ENCODE assay signal across 10 cellular contexts in the genomic region with DNA sequence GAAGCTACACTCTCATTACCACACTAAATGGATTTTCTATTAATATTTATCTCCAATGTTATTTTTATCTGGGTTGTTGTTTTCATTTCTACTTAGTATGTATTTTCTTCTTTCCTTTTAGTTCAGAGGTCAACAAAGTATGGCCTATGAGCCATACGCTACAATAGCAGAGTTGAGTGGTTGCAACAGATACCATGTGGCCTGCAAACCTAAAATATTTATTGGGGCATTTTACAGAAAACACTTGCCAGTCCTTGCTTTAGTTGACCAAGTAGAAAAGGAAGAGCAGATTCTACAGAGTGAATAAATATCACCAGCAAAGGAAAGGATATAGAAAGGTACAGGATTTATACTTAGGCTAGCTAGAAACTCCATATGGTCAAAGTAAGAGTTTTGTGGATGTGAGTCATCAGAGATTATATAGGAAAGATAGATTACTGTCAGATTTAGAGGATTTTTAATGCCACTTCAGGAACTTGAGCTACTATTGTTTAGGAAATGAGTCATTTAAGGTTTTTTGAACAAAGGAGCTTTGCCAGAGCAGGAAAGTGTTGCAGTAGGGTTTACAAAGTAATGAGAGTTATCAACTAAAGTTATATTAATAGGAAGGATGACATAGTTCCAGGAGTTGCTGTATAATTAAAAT.
DNase-seq lines count a peak whose midpoint lies in the region; ATAC-seq and TF ChIP-seq lines count a peak whose summit lies in the region.
"Had no signal": no experiment of that assay in that cellular context is flagged by ENCODE, and none has a peak within 500 bp of the region (broad histone marks: within the 10 kb centered on the region; RNA-seq: fewer than 3 reads in every experiment).

No MANE protein-coding gene starts in this region.

- no peak overlapping the region for H3K4me3 Mint-ChIP-seq in mesothelial cell of epicardium
- H3K4me3 Mint-ChIP-seq: dendritic cell treated with granulocyte-macrophage colony-stimulating factor and Interleukin-4, amounts not matched to agents 40 ng/mL and 50 ng/mL, for 4 days had no signal

- DNase-seq in GM03348 (ENCODE audit: low spot score) (peak; percentile 9), NB4 (ENCODE audit: low read depth) (peak; percentile 73), astrocyte of the spinal cord (ENCODE audit: low read depth, low spot score) (peak; percentile 85), mesothelial cell of epicardium (ENCODE audit: low spot score in 2 of 2, unreplicated experiment in 2 of 2) (no peak), MG63 (no peak)
- DNase-seq in activated CD4-positive, alpha-beta T cell treated with anti-CD3 and anti-CD28 coated beads, Interleukin-2, amount 50 U/mL, for 4 hours, result no peak
- DNase-seq in stimulated activated CD4-positive, alpha-beta T cell treated with anti-CD3 and anti-CD28 coated beads, Interleukin-4, amount 100 ng/mL, for 24 hours, result no peak
- DNase-seq: NCI-H1436 treated with DMSO at 0.1 percent for 48 hours had no signal

- no peak for TF ChIP-seq POLR2A in NB4 (IDR thresholded peaks at IDR 0.05; ENCODE audit: extremely low read depth, insufficient read length)

- TF ChIP-seq CTCF in NB4 (IDR thresholded peaks at IDR 0.05; ENCODE audit: low read depth, low read length) (no peak), astrocyte of the spinal cord (IDR thresholded peaks at IDR 0.05; ENCODE audit: low read depth, low read length) (no peak), mesothelial cell of epicardium (IDR thresholded peaks at IDR 0.05; ENCODE audit: unreplicated experiment) (no peak)

- in situ Hi-C loops in astrocyte of the spinal cord (cut with HindIII; ENCODE audit: low sequenced_read_pairs), result no loop called here

- ATAC-seq in HG02840 (IDR thresholded peaks at IDR 0.05; ENCODE audit: low FRiP score, unreplicated experiment), result no peak

- H3K36me3 Mint-ChIP-seq in mesothelial cell of epicardium, result peaks cover 12% of the 10 kb centered on the region

- H3K27ac Mint-ChIP-seq in mesothelial cell of epicardium, result peak overlapping the region; percentile 23
- H3K27ac Mint-ChIP-seq: dendritic cell treated with granulocyte-macrophage colony-stimulating factor and Interleukin-4, amounts not matched to agents 40 ng/mL and 50 ng/mL, for 4 days had no signal

- H3K4me1 Mint-ChIP-seq in mesothelial cell of epicardium, result peaks cover 34% of the 10 kb centered on the region

- no peaks in the 10 kb centered on the region for H3K27me3 Mint-ChIP-seq in mesothelial cell of epicardium (ENCODE audit: low read depth)
- H3K27me3 Mint-ChIP-seq: dendritic cell treated with granulocyte-macrophage colony-stimulating factor and Interleukin-4, amounts not matched to agents 40 ng/mL and 50 ng/mL, for 4 days had no signal

- no peak overlapping the region for H3K4me3 ChIP-seq in NB4 (ENCODE audit: low read depth, low read length)
- no peak overlapping the region for H3K4me3 ChIP-seq in astrocyte of the spinal cord (ENCODE audit: low read depth, low read length)
- H3K4me3 ChIP-seq in MG63, result no peak overlapping the region

- H3K9me3 Mint-ChIP-seq in mesothelial cell of epicardium, result peaks cover 18% of the 10 kb centered on the region

- H3K9me3 ChIP-seq in MG63, result no peaks in the 10 kb centered on the region

- no peaks in the 10 kb centered on the region for H3K36me3 ChIP-seq in MG63

- no peaks in the 10 kb centered on the region for H3K27me3 ChIP-seq in MG63

Comparison
In these comparisons a context has a peak if more than half of its experiments do, and no peak if none do; other contexts are left out.
1. DNase-seq: peak in GM03348 (single experiment), NB4 (single experiment) and astrocyte of the spinal cord (single experiment); none in mesothelial cell of epicardium (0 of 2), MG63 (single experiment), activated CD4-positive, alpha-beta T cell treated with anti-CD3 and anti-CD28 coated beads, Interleukin-2, amount 50 U/mL, for 4 hours (0 of 2) and stimulated activated CD4-positive, alpha-beta T cell treated with anti-CD3 and anti-CD28 coated beads, Interleukin-4, amount 100 ng/mL, for 24 hours (single experiment).